10 cellular contexts compared by ENCODE assay signal in the genomic region with DNA sequence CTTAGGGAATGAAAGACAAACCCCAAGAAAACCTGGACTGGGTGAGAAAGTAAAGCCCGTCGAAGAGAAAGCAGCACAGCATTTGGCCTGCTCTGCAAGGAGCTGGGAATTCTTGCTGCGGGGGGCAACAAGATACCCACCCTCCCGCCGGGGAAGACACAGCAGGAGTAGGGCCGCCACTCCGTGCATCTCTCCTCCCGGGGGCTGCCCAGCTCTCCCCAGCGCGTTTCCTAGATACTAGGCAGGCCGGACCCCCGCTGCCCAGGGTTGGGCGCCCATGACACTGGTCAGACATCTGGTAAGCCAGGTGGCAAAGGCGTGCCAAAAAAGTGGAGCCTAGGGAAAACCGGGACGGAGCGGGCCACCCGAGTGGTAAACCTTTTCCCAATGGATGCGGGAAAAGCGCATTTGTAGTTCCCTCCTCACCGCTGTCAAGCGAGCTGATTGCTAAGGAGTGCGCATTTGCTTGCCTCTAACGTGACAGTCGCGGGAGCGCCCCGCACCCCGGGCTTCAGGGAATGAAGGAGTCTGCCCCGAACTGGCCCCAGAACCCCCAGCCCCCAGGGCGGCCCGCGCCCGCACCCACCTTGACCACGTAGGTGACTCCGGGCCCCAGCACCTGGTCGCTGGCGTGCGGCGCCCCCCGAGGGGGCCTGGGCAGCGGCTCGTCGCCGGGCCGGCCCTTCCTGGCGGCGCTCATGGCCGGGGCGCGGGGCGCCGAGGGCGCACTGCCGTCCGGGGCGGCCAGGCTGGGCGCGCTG. TPM values are rescaled to one million over a fixed set of nuclear protein-coding genes. Genes with fewer than 3 reads are reported as not detected.
DNase-seq lines count a peak whose midpoint lies in the region; ATAC-seq and TF ChIP-seq lines count a peak whose summit lies in the region.
"Had no signal": no experiment of that assay in that cellular context is flagged by ENCODE, and none has a peak within 500 bp of the region (broad histone marks: within the 10 kb centered on the region; RNA-seq: fewer than 3 reads in every experiment).

No MANE protein-coding gene starts in this region.

- H3K27ac ChIP-seq in SJSA1 = no peak overlapping the region
- no peak overlapping the region for H3K27ac ChIP-seq in prostate gland

- no peaks in the 10 kb centered on the region for H3K9me3 ChIP-seq in SJSA1 (replicated peaks)
- no peaks in the 10 kb centered on the region for H3K9me3 ChIP-seq in prostate gland

- no peak for TF ChIP-seq CTCF in prostate gland (IDR thresholded peaks at IDR 0.05)

- WGBS in prostate gland = 11% methylated on average over 28 of the region's 59 CpGs

- H3K4me3 ChIP-seq in SJSA1 = peak overlapping the region; percentile 42
- H3K4me3 ChIP-seq in prostate gland = peak overlapping the region; percentile 24 to 32

- H3K27me3 ChIP-seq in SJSA1 (replicated peaks) (peaks cover 21% of the 10 kb centered on the region), prostate gland (replicated peaks; ENCODE audit: insufficient read depth) (peaks cover 6% of the 10 kb centered on the region)

- DNase-seq in D341Med (ENCODE audit: low spot score) = peak; percentile 56
- DNase-seq in SJSA1 (ENCODE audit: low read depth in 1 of 2, low spot score in 2 of 2) = no peak
- DNase-seq in head of caudate nucleus = peak in 29 of 42 donors; percentile 12 to 63 (median 42)
- no peak for DNase-seq in prostate gland (ENCODE audit: low spot score)
- no peak for DNase-seq in AG08395 (ENCODE audit: low spot score)
- no peak for DNase-seq in stimulated activated CD4-positive, alpha-beta T cell treated with anti-CD3 and anti-CD28 coated beads, Interleukin-1b, Interleukin-23, amount 100 ng/mL, for 48 hours
- DNase-seq in NCI-H146 (lab: John Stamatoyannopoulos, UW) = no peak
- DNase-seq: activated CD4-positive, alpha-beta memory T cell treated with anti-CD3 and anti-CD28 coated beads for 36 hours; NCI-H2081 treated with DMSO at 0.1 percent for 48 hours had no signal

- H3K36me3 ChIP-seq in SJSA1 = no peaks in the 10 kb centered on the region
- no peaks in the 10 kb centered on the region for H3K36me3 ChIP-seq in prostate gland

- no peak for ATAC-seq in GM21528 (IDR thresholded peaks at IDR 0.05; ENCODE audit: low FRiP score, unreplicated experiment)

- TF ChIP-seq POLR2A in prostate gland (IDR thresholded peaks at IDR 0.05) = no peak

- intact Hi-C loops in head of caudate nucleus (cut with DNase I) (no loop called here), prostate gland (cut with DNase I) (loop anchor here (10.0 kb wide), 1 partner anchor 97 kb away; no protein-coding TSS in a partner anchor)

- H3K4me1 ChIP-seq in SJSA1 (replicated peaks) (peaks cover 32% of the 10 kb centered on the region), prostate gland (replicated peaks) (no peaks in the 10 kb centered on the region)

RNA-seq across cellular contexts. Expression of a gene that starts 1.0 kb away (rescaled TPM):
- 0.16 and 0.34 TPM in 2 replicates for total RNA-seq in SJSA1 (2014; rRNA removed; shearing (Covaris generic))
- under 1 TPM; 0.34 to 0.59 TPM for total RNA-seq in prostate gland
- total RNA-seq: activated CD4-positive, alpha-beta memory T cell treated with anti-CD3 and anti-CD28 coated beads for 36 hours had no signal

Comparison
In these comparisons a context has a peak if more than half of its experiments do, and no peak if none do; other contexts are left out.
1. DNase-seq: peak in D341Med (single experiment) and head of caudate nucleus (29 of 42); none in SJSA1 (0 of 2), prostate gland (single experiment), AG08395 (single experiment), stimulated activated CD4-positive, alpha-beta T cell treated with anti-CD3 and anti-CD28 coated beads, Interleukin-1b, Interleukin-23, amount 100 ng/mL, for 48 hours (single experiment) and NCI-H146 (single experiment).